In the genomic region with DNA sequence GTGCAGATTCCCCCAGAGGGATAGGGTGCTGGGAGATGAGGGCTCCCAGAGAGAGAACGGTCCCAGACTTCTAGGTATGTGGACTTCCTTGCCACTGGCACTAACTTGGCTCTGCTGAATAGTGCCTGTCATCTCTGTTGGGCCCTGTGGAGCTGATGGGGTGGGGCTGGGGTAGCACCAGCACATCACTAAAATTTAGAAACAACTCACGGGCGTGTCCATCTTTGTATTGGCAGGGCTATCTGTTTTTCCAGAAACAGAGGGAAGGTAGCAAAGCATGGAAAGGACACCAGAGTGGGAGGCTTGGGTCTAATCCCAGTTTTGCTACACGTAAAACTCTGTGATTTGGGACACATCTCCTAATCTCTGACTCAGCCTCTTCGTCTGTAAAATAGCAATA, we compare ENCODE assay signal across 11 cellular contexts. TPM values are rescaled to one million over a fixed set of nuclear protein-coding genes. Genes with fewer than 3 reads are reported as not detected.
DNase-seq lines count a peak whose midpoint lies in the region; ATAC-seq, FAIRE-seq and TF ChIP-seq lines count a peak whose summit lies in the region.
"Had no signal": no experiment of that assay in that cellular context is flagged by ENCODE, and none has a peak within 500 bp of the region (broad histone marks: within the 10 kb centered on the region; RNA-seq: fewer than 3 reads in every experiment).

No MANE protein-coding gene starts in this region.

- H3K9me2 ChIP-seq in GM23248 (ENCODE audit: insufficient read depth): no peaks in the 10 kb centered on the region

- H3K4me2 ChIP-seq in GM23248 (ENCODE audit: unreplicated experiment) (peak overlapping the region; percentile 44), keratinocyte (ENCODE audit: control insufficient read depth, extremely low read depth, insufficient read depth, low read depth, low read length) (peak overlapping the region; percentile 55)

- peaks cover 2% of the 10 kb centered on the region for H3K9me1 ChIP-seq in keratinocyte (ENCODE audit: control insufficient read depth, extremely low read depth, insufficient read depth, low read length)

- no peak overlapping the region for H3K27ac Mint-ChIP-seq in activated B cell treated with CpG ODN at 0.5 μM for 24 hours

- H3K4me1 ChIP-seq in GM23248 (ENCODE audit: insufficient read depth) (peaks cover 55% of the 10 kb centered on the region), keratinocyte (ENCODE audit: control insufficient read depth, extremely low read depth, insufficient read depth, low read length) (peaks cover 63% of the 10 kb centered on the region), thoracic aorta (ENCODE audit: control insufficient read depth in 1 of 2, low read depth in 2 of 2) (peaks cover 30 to 48% of the 10 kb centered on the region in 2 donors)

- 18 to 25% methylated on average over 5 of the region's 5 CpGs for WGBS in GM23248 (ENCODE audit: low coverage in 1 of 2, low lambda C conversion rate in 2 of 2, missing lambda C conversion rate in 2 of 2), 2 experiments

- peaks cover 52% of the 10 kb centered on the region for H3K4me1 Mint-ChIP-seq in activated B cell treated with CpG ODN at 0.5 μM for 24 hours

- POLR2A ChIA-PET in activated B cell treated with CpG ODN at 0.5 μM for 24 hours (lab: Charles Lee): interaction anchor here (0.6 to 9.7 kb wide), 19 partner anchors 10 to 229 kb away, joined by 3 to 133 read pairs (median 7); a partner anchor contains a TSS

- H2AFZ ChIP-seq in GM23248: no peak overlapping the region
- no peak overlapping the region for H2AFZ ChIP-seq in keratinocyte (ENCODE audit: control insufficient read depth, low read length)

- H3K27ac ChIP-seq in GM23248 (peak overlapping the region; percentile 77), keratinocyte (ENCODE audit: control insufficient read depth, insufficient read depth, low read length) (peak overlapping the region; percentile 59), thoracic aorta (peak overlapping the region; percentile 66)

- H3K9ac ChIP-seq in GM23248: peak overlapping the region; percentile 51; the same call in 1 of the 2 replicates
- H3K9ac ChIP-seq in keratinocyte (ENCODE audit: control insufficient read depth, extremely low read depth, insufficient read depth, low read length): peak overlapping the region; percentile 48

- dilution Hi-C loops in keratinocyte (cut with MboI; ENCODE audit: extremely low pct_ligation_motif_present, low sequenced_read_pairs): no loop called here

- H3K9me3 Mint-ChIP-seq in activated B cell treated with CpG ODN at 0.5 μM for 24 hours: no peaks in the 10 kb centered on the region

- H3K27me3 Mint-ChIP-seq in activated B cell treated with CpG ODN at 0.5 μM for 24 hours: no peaks in the 10 kb centered on the region

- H3K9me3 ChIP-seq in GM23248 (ENCODE audit: low read depth): no peaks in the 10 kb centered on the region
- no peaks in the 10 kb centered on the region for H3K9me3 ChIP-seq in keratinocyte (ENCODE audit: control insufficient read depth, low read depth, low read length)
- H3K9me3 ChIP-seq in thoracic aorta: no peaks in the 10 kb centered on the region

- CTCF ChIA-PET in activated B cell treated with CpG ODN at 0.5 μM for 24 hours (lab: Charles Lee): interaction anchor here (1.1 to 4.0 kb wide), 4 partner anchors 10 to 76 kb away, joined by 3 to 21 read pairs (median 13); no protein-coding TSS in a partner anchor

- in situ Hi-C loops in GM23248 (cut with MboI): loop anchor here (10.0 kb wide), 1 partner anchor 75 kb away; no protein-coding TSS in a partner anchor

- peaks cover 14% of the 10 kb centered on the region; the same call in 1 of the 2 replicates for H3K36me3 ChIP-seq in GM23248 (ENCODE audit: low read depth)
- peaks cover 1 to 2% of the 10 kb centered on the region in 2 experiments for H3K36me3 ChIP-seq in keratinocyte (ENCODE audit: control insufficient read depth in 2 of 2, extremely low read depth in 1 of 2, insufficient read depth in 2 of 2, low read length in 2 of 2)
- peaks cover 2% of the 10 kb centered on the region for H3K36me3 ChIP-seq in thoracic aorta

- H3K36me3 Mint-ChIP-seq in activated B cell treated with CpG ODN at 0.5 μM for 24 hours (ENCODE audit: low read depth): peaks cover 36% of the 10 kb centered on the region

- no peaks in the 10 kb centered on the region; the same call in 1 of the 2 replicates for H4K20me1 ChIP-seq in GM23248 (ENCODE audit: insufficient read depth)
- no peaks in the 10 kb centered on the region for H4K20me1 ChIP-seq in keratinocyte (ENCODE audit: control insufficient read depth, extremely low read depth, insufficient read depth, low read length)

- H3K79me2 ChIP-seq in GM23248 (ENCODE audit: insufficient read depth) (peaks cover 93% of the 10 kb centered on the region), keratinocyte (ENCODE audit: control insufficient read depth, insufficient read depth, low read length) (peaks cover 47% of the 10 kb centered on the region)

- ATAC-seq in activated B cell treated with CpG ODN at 0.5 μM for 24 hours (ENCODE audit: low read depth) (peak; percentile 6), thoracic aorta (ENCODE audit: insufficient number of reproducible peaks, low FRiP score, low read depth) (no peak)

- peak; percentile 66 for DNase-seq in GM23248
- DNase-seq in activated B cell treated with CpG ODN at 0.5 μM for 24 hours: no peak
- no peak for DNase-seq in keratinocyte (ENCODE audit: low read depth, low spot score)
- no peak for DNase-seq in thoracic aorta (ENCODE audit: low spot score)
- no peak for DNase-seq in stimulated activated naive CD4-positive, alpha-beta T cell (lab: John Stamatoyannopoulos, UW)
- DNase-seq in DMS 273 treated with DMSO at 0.1 percent for 48 hours (lab: John Stamatoyannopoulos, UW): no peak
- no peak for DNase-seq in DMS153 treated with DMSO at 0.1 percent for 48 hours (lab: John Stamatoyannopoulos, UW; ENCODE audit: unreplicated experiment)
- DNase-seq in stimulated activated CD8-positive, alpha-beta memory T cell treated with anti-CD3 and anti-CD28 coated beads, Interleukin-4, amount 100 ng/mL, for 48 hours: no peak
- DNase-seq: effector CD8-positive, alpha-beta T cell; GF-D8; stimulated activated CD4-positive, alpha-beta T cell treated with anti-CD3 and anti-CD28 coated beads, Interleukin-4, amount 100 ng/mL, for 4 hours had no signal

- intact Hi-C loops in activated B cell treated with CpG ODN at 0.5 μM for 24 hours (cut with micrococcal nuclease): loop anchor here (1.0 to 2.0 kb wide), 6 partner anchors 8 to 75 kb away; a partner anchor contains a TSS

- TF ChIP-seq CTCF in activated B cell treated with CpG ODN at 0.5 μM for 24 hours (IDR thresholded peaks at IDR 0.05): no peak
- no peak for TF ChIP-seq CTCF in keratinocyte (optimal IDR thresholded peaks at IDR 0.05 in 1 of 3, IDR thresholded peaks at IDR 0.05 in 1 of 3, conservative IDR thresholded peaks at IDR 0.05 in 1 of 3; ENCODE audit: extremely low read depth in 1 of 3, insufficient read depth in 2 of 3, low read length in 3 of 3)
- no peak for TF ChIP-seq CTCF in thoracic aorta (IDR thresholded peaks at IDR 0.05)

- FAIRE-seq in keratinocyte (lab: Jason Lieb, UNC): peak; percentile 26

- H3K27me3 ChIP-seq in GM23248 (replicated peaks; ENCODE audit: insufficient read depth) (no peaks in the 10 kb centered on the region), keratinocyte (ENCODE audit: control insufficient read depth, extremely low read depth, insufficient read depth, low read length) (no peaks in the 10 kb centered on the region), thoracic aorta (replicated peaks; ENCODE audit: insufficient read depth) (no peaks in the 10 kb centered on the region)

- H3F3A ChIP-seq in GM23248 (ENCODE audit: insufficient read depth): peaks cover 54% of the 10 kb centered on the region

- no peak overlapping the region for H3K4me3 Mint-ChIP-seq in activated B cell treated with CpG ODN at 0.5 μM for 24 hours

- H3K4me3 ChIP-seq in GM23248 (peak overlapping the region; percentile 26), keratinocyte (ENCODE audit: control insufficient read depth in 2 of 3, extremely low read depth in 1 of 3, insufficient read depth in 2 of 3, low read depth in 1 of 3, low read length in 3 of 3) (peak overlapping the region in 1 of 3 experiments; percentile 9), thoracic aorta (no peak overlapping the region)

RNA-seq across cellular contexts. Expression of a gene that starts 25.8 kb away (rescaled TPM):
- total RNA-seq in GM23248 (2014; rRNA removed; shearing (Covaris generic)): 41.6 and 46.4 TPM in 2 replicates
- polyA plus RNA-seq in GM23248 (2016; fragmentation: Nextera tagmentation; extraction: Ambion mirVana): 70.8 and 73.3 TPM in 2 replicates
- total RNA-seq in activated B cell treated with CpG ODN at 0.5 μM for 24 hours: 277 and 288 TPM in 2 replicates
- polyA plus RNA-seq in keratinocyte: 20.6 to 28.5 TPM (median 27.6 TPM) in 3 replicates
- polyA plus RNA-seq in keratinocyte (2011; ENCODE audit: low read depth): 62.8 TPM
- 23.9 and 32.2 TPM in 2 replicates for polyA plus RNA-seq in keratinocyte (2011; cell fraction: cytosol; rRNA removed)
- polyA plus RNA-seq in keratinocyte (2011; cell fraction: nucleus; rRNA removed): 29.5 and 36.9 TPM in 2 replicates
- 22.5 and 28.6 TPM in 2 replicates for polyA plus RNA-seq in keratinocyte (2012; ENCODE audit: low replicate concordance)
- 9.8 to 28.4 TPM (median 17.2 TPM) in 3 replicates for polyA minus RNA-seq in keratinocyte
- 25.9 TPM for polyA minus RNA-seq in keratinocyte (2011; cell fraction: cytosol; rRNA and poly(A)+ RNA removed)
- polyA minus RNA-seq in keratinocyte (2011; cell fraction: nucleus; rRNA and poly(A)+ RNA removed): 12.7 and 28.9 TPM in 2 replicates
- 10 to 100 TPM; 33.4 to 64.6 TPM for total RNA-seq in thoracic aorta
